ENCODE assay signal across 2 cellular contexts in genomic region chr5:39352170-39352569, GRCh38.
A peak's percentile ranks its signal among the peaks of the same experiment; 100 is the strongest.
TF ChIP-seq lines count a peak whose summit lies in the region.

No MANE protein-coding gene starts in this region.

TF ChIP-seq in liver, 16 proteins besides CTCF, POLR2A, EP300 and RAD21:
- TF ChIP-seq ZBTB33 (IDR thresholded peaks at IDR 0.05) = no peak
- TF ChIP-seq RXRA (IDR thresholded peaks at IDR 0.05) = peak in 1 of 2 donors; percentile 20
- TF ChIP-seq TAF1 (conservative IDR thresholded peaks at IDR 0.05) = no peak
- no peak for TF ChIP-seq EGR1 (IDR thresholded peaks at IDR 0.05; ENCODE audit: low read depth in 2 of 2)
- peak; percentile 32 for TF ChIP-seq HNF4G (IDR thresholded peaks at IDR 0.05)
- TF ChIP-seq REST (IDR thresholded peaks at IDR 0.05) = no peak
- TF ChIP-seq JUND (IDR thresholded peaks at IDR 0.05) = no peak
- TF ChIP-seq NR2F2 (IDR thresholded peaks at IDR 0.05) = no peak
- TF ChIP-seq YY1 (IDR thresholded peaks at IDR 0.05) = no peak
- peak; percentile 64 to 65 for TF ChIP-seq HNF4A (conservative IDR thresholded peaks at IDR 0.05)

TF ChIP-seq in HepG2, 621 proteins besides CTCF, POLR2A, EP300 and RAD21:
- TF ChIP-seq EEA1 (CRISPR knock-in tag; IDR thresholded peaks at IDR 0.05; ENCODE audit: borderline replicate concordance) (no peak), RFXANK (CRISPR knock-in tag; IDR thresholded peaks at IDR 0.05) (no peak), ZBED4 (CRISPR knock-in tag; IDR thresholded peaks at IDR 0.05; ENCODE audit: borderline replicate concordance) (no peak), ZNF382 (CRISPR knock-in tag; IDR thresholded peaks at IDR 0.05; ENCODE audit: borderline replicate concordance) (no peak), ZNF781 (CRISPR knock-in tag; IDR thresholded peaks at IDR 0.05; ENCODE audit: borderline replicate concordance, not compliant biosample characterization) (no peak), ZNF678 (CRISPR knock-in tag; IDR thresholded peaks at IDR 0.05) (no peak), SYNCRIP (IDR thresholded peaks at IDR 0.05; ENCODE audit: insufficient read depth, low read depth, low read length) (no peak), DMTF1 (CRISPR knock-in tag; IDR thresholded peaks at IDR 0.05) (no peak), ZNF331 (CRISPR knock-in tag; IDR thresholded peaks at IDR 0.05) (no peak), ZC3H4 (CRISPR knock-in tag; IDR thresholded peaks at IDR 0.05; ENCODE audit: borderline replicate concordance) (no peak), ZSCAN22 (CRISPR knock-in tag; IDR thresholded peaks at IDR 0.05) (no peak), ZNF547 (CRISPR knock-in tag; IDR thresholded peaks at IDR 0.05) (no peak), ZNF773 (CRISPR knock-in tag; IDR thresholded peaks at IDR 0.05; ENCODE audit: borderline replicate concordance) (no peak), THAP7 (CRISPR knock-in tag; IDR thresholded peaks at IDR 0.05) (no peak), SNAPC2 (CRISPR knock-in tag; IDR thresholded peaks at IDR 0.05) (no peak), ZKSCAN8 (CRISPR knock-in tag; IDR thresholded peaks at IDR 0.05; ENCODE audit: borderline replicate concordance) (no peak), ZBTB8A (CRISPR knock-in tag; IDR thresholded peaks at IDR 0.05; ENCODE audit: borderline replicate concordance, low read depth) (no peak), IKZF4 (CRISPR knock-in tag; IDR thresholded peaks at IDR 0.05; ENCODE audit: borderline replicate concordance, low read depth, not compliant biosample characterization) (no peak)
TF ChIP-seq in HepG2: peak in this region for 0.
